In genomic region chr17:32915108-32915700, GRCh38 we compare ENCODE assay signal across 18 cellular contexts. TPM values are rescaled to one million over a fixed set of nuclear protein-coding genes. Genes with fewer than 3 reads are reported as not detected.
DNase-seq lines count a peak whose midpoint lies in the region; ATAC-seq and TF ChIP-seq lines count a peak whose summit lies in the region.
"Had no signal": no experiment of that assay in that cellular context is flagged by ENCODE, and none has a peak within 500 bp of the region (broad histone marks: within the 10 kb centered on the region; RNA-seq: fewer than 3 reads in every experiment).

No MANE protein-coding gene starts in this region.

- H3K4me3 Mint-ChIP-seq in natural killer cell treated with Interleukin-12 subunit alpha and Interleukin-12 subunit beta and Interleukin-15 and Interleukin-18, amount 100 ng/mL, for 72 hours, result peak overlapping the region; percentile 70
- no peak overlapping the region for H3K4me3 Mint-ChIP-seq in natural killer cell
- H3K4me3 Mint-ChIP-seq: CD4-positive, alpha-beta memory T cell had no signal

- no peaks in the 10 kb centered on the region for H3K36me3 ChIP-seq in colonic mucosa
- no peaks in the 10 kb centered on the region for H3K36me3 ChIP-seq in HAP-1 (replicated peaks)
- H3K36me3 ChIP-seq: SJSA1 had no signal

- H3K27ac Mint-ChIP-seq in natural killer cell treated with Interleukin-12 subunit alpha and Interleukin-12 subunit beta and Interleukin-15 and Interleukin-18, amount 100 ng/mL, for 72 hours, result peak overlapping the region in 1 of 2 donors; percentile 65
- H3K27ac Mint-ChIP-seq in natural killer cell, result no peak overlapping the region
- H3K27ac Mint-ChIP-seq: CD4-positive, alpha-beta memory T cell had no signal

- ATAC-seq in natural killer cell treated with Interleukin-12 subunit alpha and Interleukin-12 subunit beta and Interleukin-15 and Interleukin-18, amount 100 ng/mL, for 72 hours, result no peak
- ATAC-seq in natural killer cell (no peak), GM21367 (IDR thresholded peaks at IDR 0.05; ENCODE audit: unreplicated experiment) (no peak)

- H3K9me3 Mint-ChIP-seq in natural killer cell treated with Interleukin-12 subunit alpha and Interleukin-12 subunit beta and Interleukin-15 and Interleukin-18, amount 100 ng/mL, for 72 hours, result no peaks in the 10 kb centered on the region
- H3K9me3 Mint-ChIP-seq in natural killer cell, result no peaks in the 10 kb centered on the region

- no peak overlapping the region for H3K4me3 ChIP-seq in colonic mucosa
- H3K4me3 ChIP-seq in HAP-1, result no peak overlapping the region
- H3K4me3 ChIP-seq: SJSA1 had no signal

- H3K36me3 Mint-ChIP-seq in natural killer cell treated with Interleukin-12 subunit alpha and Interleukin-12 subunit beta and Interleukin-15 and Interleukin-18, amount 100 ng/mL, for 72 hours, result no peaks in the 10 kb centered on the region
- no peaks in the 10 kb centered on the region for H3K36me3 Mint-ChIP-seq in natural killer cell
- H3K36me3 Mint-ChIP-seq: CD4-positive, alpha-beta memory T cell had no signal

- no peak overlapping the region for H3K27ac ChIP-seq in colonic mucosa
- H3K27ac ChIP-seq: SJSA1 had no signal

- H3K9me3 ChIP-seq in colonic mucosa, result no peaks in the 10 kb centered on the region
- H3K9me3 ChIP-seq in HAP-1, result no peaks in the 10 kb centered on the region
- H3K9me3 ChIP-seq: SJSA1 had no signal

- H3K9ac ChIP-seq in colonic mucosa (ENCODE audit: low read depth in 2 of 2, low read length in 2 of 2), result no peak overlapping the region

- DNase-seq in DMS53 (lab: John Stamatoyannopoulos, UW), result peak; percentile 18
- no peak for DNase-seq in DMS53 treated with DMSO at 0.1 percent for 48 hours (lab: John Stamatoyannopoulos, UW; ENCODE audit: unreplicated experiment)
- DNase-seq in natural killer cell treated with Interleukin-12 subunit alpha and Interleukin-12 subunit beta and Interleukin-15 and Interleukin-18, amount 100 ng/mL, for 72 hours (ENCODE audit: low spot score), result no peak
- no peak for DNase-seq in natural killer cell
- peak; percentile 22 for DNase-seq in colonic mucosa
- DNase-seq in HAP-1 (ENCODE audit: low spot score in 2 of 2), result no peak
- DNase-seq in activated naive CD4-positive, alpha-beta T cell treated with anti-CD3 and anti-CD28 coated beads, Interleukin-2, amount 50 U/mL, for 16 hours, result no peak
- DNase-seq: 8988T; Calu3; CD4-positive, alpha-beta memory T cell; DND-41; GOT3; NCI-H1417 treated with DMSO at 0.1 percent for 48 hours; NCI-H2081; NCI-H2227 treated with DMSO at 0.1 percent for 48 hours; NCI-H526 had no signal

- H3K27me3 Mint-ChIP-seq in natural killer cell treated with Interleukin-12 subunit alpha and Interleukin-12 subunit beta and Interleukin-15 and Interleukin-18, amount 100 ng/mL, for 72 hours, result peaks cover 0 to 18% of the 10 kb centered on the region in 2 donors
- H3K27me3 Mint-ChIP-seq in natural killer cell (ENCODE audit: low read depth in 2 of 2), result peaks cover 0 to 6% of the 10 kb centered on the region in 2 donors
- H3K27me3 Mint-ChIP-seq: CD4-positive, alpha-beta memory T cell had no signal

- peaks cover 30 to 43% of the 10 kb centered on the region in 2 donors for H3K4me1 Mint-ChIP-seq in natural killer cell treated with Interleukin-12 subunit alpha and Interleukin-12 subunit beta and Interleukin-15 and Interleukin-18, amount 100 ng/mL, for 72 hours (ENCODE audit: low read depth in 2 of 2)
- H3K4me1 Mint-ChIP-seq in natural killer cell, result peaks cover 9 to 10% of the 10 kb centered on the region in 2 donors
- H3K4me1 Mint-ChIP-seq: CD4-positive, alpha-beta memory T cell had no signal

- TF ChIP-seq CTCF in natural killer cell (IDR thresholded peaks at IDR 0.05) (no peak), colonic mucosa (IDR thresholded peaks at IDR 0.05) (no peak)

- in situ Hi-C loops in HAP-1 (cut with MboI; ENCODE audit: low sequenced_read_pairs), result loop anchor here (10.0 kb wide), 1 partner anchor 130 kb away; no protein-coding TSS in a partner anchor

- peaks cover 15% of the 10 kb centered on the region for H3K4me1 ChIP-seq in colonic mucosa
- peaks cover 8% of the 10 kb centered on the region; the same call in 1 of the 2 replicates for H3K4me1 ChIP-seq in HAP-1

- intact Hi-C loops in natural killer cell (cut with micrococcal nuclease) (loop anchor here (10.0 kb wide), 1 partner anchor 260 kb away; no protein-coding TSS in a partner anchor), colonic mucosa (cut with DNase I) (no loop called here)

- H3K27me3 ChIP-seq in colonic mucosa (no peaks in the 10 kb centered on the region), HAP-1 (ENCODE audit: low read depth) (no peaks in the 10 kb centered on the region)
- H3K27me3 ChIP-seq: SJSA1 had no signal

RNA-seq across cellular contexts. Expression of gene TMEM98, which starts 12.7 kb away (rescaled TPM):
- total RNA-seq in natural killer cell treated with Interleukin-12 subunit alpha and Interleukin-12 subunit beta and Interleukin-15 and Interleukin-18, amount 100 ng/mL, for 72 hours, result under 1 TPM; 0.59 to 0.76 TPM
- total RNA-seq in natural killer cell (not detected), colonic mucosa (100 to 1,000 TPM; 110 to 138 TPM)
- total RNA-seq: CD4-positive, alpha-beta memory T cell had no signal

RNA-seq across cellular contexts. Expression of gene MYO1D, which starts 38.3 kb away (rescaled TPM):
- total RNA-seq in natural killer cell treated with Interleukin-12 subunit alpha and Interleukin-12 subunit beta and Interleukin-15 and Interleukin-18, amount 100 ng/mL, for 72 hours, result 10 to 100 TPM; 25.7 to 25.8 TPM
- total RNA-seq in natural killer cell (10 to 100 TPM in 2 of 3 donors, 1 to 10 TPM in 1; 6.8 to 20.2 (median 10.5) TPM), colonic mucosa (100 to 1,000 TPM; 238 to 382 TPM)

Comparison
In these comparisons a context has a peak if more than half of its experiments do, and no peak if none do; other contexts are left out.
1. DNase-seq: peak in DMS53 (single experiment) and colonic mucosa (single experiment); none in DMS53 treated with DMSO at 0.1 percent for 48 hours (single experiment), natural killer cell treated with Interleukin-12 subunit alpha and Interleukin-12 subunit beta and Interleukin-15 and Interleukin-18, amount 100 ng/mL, for 72 hours (single experiment), natural killer cell (single experiment), HAP-1 (0 of 2) and activated naive CD4-positive, alpha-beta T cell treated with anti-CD3 and anti-CD28 coated beads, Interleukin-2, amount 50 U/mL, for 16 hours (single experiment).
2. RNA of gene TMEM98, which starts 12.7 kb away (total RNA-seq): 110 to 138 TPM in colonic mucosa; 0.59 to 0.76 TPM in natural killer cell treated with Interleukin-12 subunit alpha and Interleukin-12 subunit beta and Interleukin-15 and Interleukin-18, amount 100 ng/mL, for 72 hours and not detected in natural killer cell; every median in the first group is over 10 times any median in the second.
3. RNA of gene MYO1D, which starts 38.3 kb away (total RNA-seq): 238 to 382 TPM in colonic mucosa; 25.7 to 25.8 TPM in natural killer cell treated with Interleukin-12 subunit alpha and Interleukin-12 subunit beta and Interleukin-15 and Interleukin-18, amount 100 ng/mL, for 72 hours and 6.8 to 20.2 TPM in natural killer cell; every median in the first group is over 4 times any median in the second.